8 cellular contexts compared by ENCODE assay signal in genomic region chr2:111584950-111585349, GRCh38.
DNase-seq lines count a peak whose midpoint lies in the region; ATAC-seq and TF ChIP-seq lines count a peak whose summit lies in the region.
"Not testable (repeated sequence)": the region's sequence is repeated elsewhere in the genome, so short reads cannot be mapped to it uniquely, and the experiment has no call there.

No MANE protein-coding gene starts in this region.

- CTCF ChIA-PET in PC-3 (lab: Charles Lee), result not testable (repeated sequence)

- peak; percentile 42 for DNase-seq in G401 (ENCODE audit: low spot score)
- DNase-seq in PC-3; Right ventricle myocardium inferior (ENCODE audit: missing footprints); heart right ventricle; right cardiac atrium; gastrocnemius medialis: not testable (repeated sequence)
- DNase-seq in body of pancreas, result peak; percentile 38 to 60 (median 54)
- peak; percentile 18 to 58 (median 51) for DNase-seq in right lobe of liver

- not testable (repeated sequence) for BruUV-seq in PC-3 (replicated peaks; lab: Mats Ljungman, UMichigan)

- H3K4me2 ChIP-seq in PC-3 (ENCODE audit: low read length), result not testable (repeated sequence)

- H4K20me1 ChIP-seq in PC-3 (ENCODE audit: low read length), result not testable (repeated sequence)

- H3K27me3 ChIP-seq in PC-3 (ENCODE audit: low read length); body of pancreas; heart right ventricle; right cardiac atrium (ENCODE audit: control insufficient read depth, insufficient read depth); right lobe of liver; gastrocnemius medialis: not testable (repeated sequence)

- H3K79me2 ChIP-seq in PC-3 (ENCODE audit: low read length), result not testable (repeated sequence)

- not testable (repeated sequence) for H3K4me1 ChIP-seq in PC-3 (ENCODE audit: insufficient read depth, low read length); body of pancreas; heart right ventricle; right cardiac atrium (ENCODE audit: control insufficient read depth, insufficient read depth, low read length); right lobe of liver; gastrocnemius medialis

- not testable (repeated sequence) for H3K9me3 ChIP-seq in PC-3 (ENCODE audit: low read length); body of pancreas; heart right ventricle; right cardiac atrium (ENCODE audit: control insufficient read depth, low read length); right lobe of liver; gastrocnemius medialis

- not testable (repeated sequence) for H3K4me3 ChIP-seq in PC-3 (ENCODE audit: low read length); body of pancreas; heart right ventricle; right cardiac atrium (ENCODE audit: low read length); right lobe of liver; gastrocnemius medialis

- ATAC-seq in PC-3 (peak; percentile 7; the same call in 1 of the 2 replicates), body of pancreas (peak; percentile 97), Right ventricle myocardium inferior (peak; percentile 93), heart right ventricle (peak; percentile 63 to 97 (median 91)), right cardiac atrium (peak; percentile 40 to 48), right lobe of liver (peak; percentile 92 to 97 (median 95)), gastrocnemius medialis (peak; percentile 79 to 84)

- not testable (repeated sequence) for H3K9ac ChIP-seq in PC-3 (ENCODE audit: low read length)

- intact Hi-C loops in PC-3 (cut with micrococcal nuclease); body of pancreas (cut with DNase I); Right ventricle myocardium inferior (cut with DNase I); heart right ventricle (cut with DNase I); right cardiac atrium (cut with DNase I); right lobe of liver (cut with DNase I); gastrocnemius medialis (cut with DNase I; ENCODE audit: low total_unique reads): not testable (repeated sequence)

- H3K27ac ChIP-seq in PC-3 (ENCODE audit: low read length); heart right ventricle; right cardiac atrium (ENCODE audit: low read length); right lobe of liver; gastrocnemius medialis: not testable (repeated sequence)
- H3K27ac ChIP-seq in body of pancreas, result peak overlapping the region in 1 of 4 donors; percentile 31

- in situ Hi-C loops in G401 (cut with HindIII; ENCODE audit: low sequenced_read_pairs); gastrocnemius medialis (cut with MboI; ENCODE audit: low sequenced_read_pairs in 4 of 4): not testable (repeated sequence)

- TF ChIP-seq POLR2A in body of pancreas (IDR thresholded peaks at IDR 0.05); right lobe of liver (IDR thresholded peaks at IDR 0.05); gastrocnemius medialis (IDR thresholded peaks at IDR 0.05): not testable (repeated sequence)

- H3K36me3 ChIP-seq in PC-3 (ENCODE audit: low read depth, low read length); body of pancreas (replicated peaks in 1 of 2; ENCODE audit: insufficient read depth in 1 of 2, low read depth in 2 of 2); heart right ventricle; right lobe of liver; gastrocnemius medialis: not testable (repeated sequence)

- 0 to 25% methylated on average over 1 to 4 of the region's 6 CpGs for WGBS in body of pancreas, 2 donors
- WGBS in heart right ventricle, 2 donors, result 55 to 74% methylated on average over 6 of the region's 6 CpGs
- 80% methylated on average over 6 of the region's 6 CpGs for WGBS in right cardiac atrium
- WGBS in right lobe of liver (ENCODE audit: insufficient coverage, low coverage, low lambda C conversion rate, missing lambda C conversion rate), result no CpG with 5 or more reads among the region's 6 CpGs

- not testable (repeated sequence) for H3K9me2 ChIP-seq in PC-3 (replicated peaks; ENCODE audit: low read length)

- H3F3A ChIP-seq in PC-3 (ENCODE audit: low read length, unreplicated experiment), result not testable (repeated sequence)

- not testable (repeated sequence) for TF ChIP-seq CTCF in PC-3 (conservative IDR thresholded peaks at IDR 0.05; ENCODE audit: low read depth, low read length); body of pancreas (IDR thresholded peaks at IDR 0.05); heart right ventricle (IDR thresholded peaks at IDR 0.05); right lobe of liver (IDR thresholded peaks at IDR 0.05); gastrocnemius medialis (IDR thresholded peaks at IDR 0.05 in 4 of 5, conservative IDR thresholded peaks at IDR 0.05 in 1 of 5)

- not testable (repeated sequence) for H2AFZ ChIP-seq in PC-3 (ENCODE audit: low read length)

- POLR2A ChIA-PET in PC-3 (lab: Charles Lee; ENCODE audit: unreplicated experiment), result not testable (repeated sequence)

Comparison
In these comparisons a context has a peak if more than half of its experiments do, and no peak if none do; other contexts are left out.
1. ATAC-seq: peak in every context shown above with its lines; median percentile 97 in body of pancreas; 95 in right lobe of liver; 93 in Right ventricle myocardium inferior; 91 in heart right ventricle; 82 in gastrocnemius medialis; 44 in right cardiac atrium; 7 in PC-3.